ENCODE assay signal across 27 cellular contexts in the genomic region with DNA sequence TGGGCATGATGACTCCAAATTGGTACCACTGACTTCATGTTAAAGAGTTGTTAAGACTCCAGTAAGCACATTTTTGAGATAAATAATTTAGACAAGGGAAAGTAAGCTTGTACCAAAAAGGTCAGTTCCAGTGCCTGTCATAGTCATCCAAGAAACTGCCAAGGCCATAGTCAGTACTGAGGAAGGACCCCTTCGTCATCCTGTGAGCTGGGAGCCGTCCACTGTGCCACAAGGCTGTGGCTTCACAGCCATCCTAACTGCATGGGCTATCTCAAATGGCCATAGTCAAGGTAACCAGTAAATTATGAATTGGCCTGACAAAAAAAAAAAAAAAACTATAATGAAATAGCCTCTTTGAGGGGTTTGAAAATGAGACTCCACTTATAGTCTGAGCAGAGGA.
DNase-seq lines count a peak whose midpoint lies in the region; TF ChIP-seq lines count a peak whose summit lies in the region.
"Had no signal": no experiment of that assay in that cellular context is flagged by ENCODE, and none has a peak within 500 bp of the region (broad histone marks: within the 10 kb centered on the region; RNA-seq: fewer than 3 reads in every experiment).

No MANE protein-coding gene starts in this region.

- no peak for TF ChIP-seq POLR2A in adrenal gland (IDR thresholded peaks at IDR 0.05)

- intact Hi-C loops in adrenal gland (cut with DNase I) = no loop called here

- H3K9me3 ChIP-seq in adrenal gland (replicated peaks in 1 of 3) = no peaks in the 10 kb centered on the region
- H3K9me3 ChIP-seq: A549, BE2C had no signal

- peaks cover 0 to 20% of the 10 kb centered on the region in 2 donors for H3K4me1 ChIP-seq in adrenal gland (replicated peaks in 1 of 2)
- H3K4me1 ChIP-seq: A549; BE2C; BLaER1; BLaER1 treated with 17β-estradiol and CSF1 and Interleukin-3, amounts not matched to agents 10 nM and 100 nM; Caco-2 had no signal

- no peak for TF ChIP-seq CTCF in adrenal gland (IDR thresholded peaks at IDR 0.05)

- H3K36me3 ChIP-seq in adrenal gland (replicated peaks in 1 of 2) = no peaks in the 10 kb centered on the region
- H3K36me3 ChIP-seq: BE2C; BLaER1; BLaER1 treated with 17β-estradiol and CSF1 and Interleukin-3, amounts not matched to agents 10 nM and 100 nM had no signal

- peak in 5 of 7 donors; percentile 22 to 67 (median 35) for DNase-seq in adrenal gland
- no peak for DNase-seq in amniotic stem cell (lab: John Stamatoyannopoulos, UW)
- DNase-seq: 8988T; ACHN; AML-193; BE2C; C1 segment of cervical spinal cord; Caco-2; Calu3; CD4-positive, alpha-beta memory T cell; CD4-positive, alpha-beta T cell; CD4-positive, CD25-positive, alpha-beta regulatory T cell; CD8-positive, alpha-beta memory T cell; CD8-positive, alpha-beta T cell; COR-L47; DMS 273 treated with DMSO at 0.1 percent for 48 hours; DMS153; DMS53; DMS79; DMS79 treated with DMSO at 0.1 percent for 48 hours; DND-41; EL had no signal

- no peaks in the 10 kb centered on the region for H3K27me3 ChIP-seq in adrenal gland
- H3K27me3 ChIP-seq: BE2C; BLaER1; BLaER1 treated with 17β-estradiol and CSF1 and Interleukin-3, amounts not matched to agents 10 nM and 100 nM had no signal

- no peak overlapping the region for H3K27ac ChIP-seq in adrenal gland
- H3K27ac ChIP-seq: 22Rv1; A549; BLaER1; BLaER1 treated with 17β-estradiol and CSF1 and Interleukin-3, amounts not matched to agents 10 nM and 100 nM; C4-2B had no signal

- 22 to 48% (median 45%) methylated on average over 2 of the region's 2 CpGs for WGBS in adrenal gland, 4 donors

- no peak overlapping the region for H3K4me3 ChIP-seq in adrenal gland
- H3K4me3 ChIP-seq: A549; BLaER1; BLaER1 treated with 17β-estradiol and CSF1 and Interleukin-3, amounts not matched to agents 10 nM and 100 nM had no signal
